In genomic region chr3:52435246-52436101, GRCh38 we compare ENCODE assay signal across 22 cellular contexts. TPM values are rescaled to one million over a fixed set of nuclear protein-coding genes. Genes with fewer than 3 reads are reported as not detected.
DNase-seq lines count a peak whose midpoint lies in the region; ATAC-seq and TF ChIP-seq lines count a peak whose summit lies in the region.
"Had no signal": no experiment of that assay in that cellular context is flagged by ENCODE, and none has a peak within 500 bp of the region (broad histone marks: within the 10 kb centered on the region; RNA-seq: fewer than 3 reads in every experiment).

No MANE protein-coding gene starts in this region.

- no peak overlapping the region for H3K4me3 ChIP-seq in gastrocnemius medialis
- H3K4me3 ChIP-seq: GM12878 had no signal

- peak overlapping the region in 3 of 4 donors; percentile 4 to 64 (median 48) for H3K27ac ChIP-seq in gastrocnemius medialis
- H3K27ac ChIP-seq: parathyroid adenoma had no signal

- no peaks in the 10 kb centered on the region for H3K27me3 ChIP-seq in gastrocnemius medialis

- peaks cover 8 to 17% of the 10 kb centered on the region in 2 donors for H3K4me1 ChIP-seq in gastrocnemius medialis

- no peak for TF ChIP-seq CTCF in GM13976 (IDR thresholded peaks at IDR 0.05; ENCODE audit: borderline replicate concordance, control extremely low read depth, extremely low read depth, insufficient read depth, missing control alignments)
- no peak for TF ChIP-seq CTCF in gastrocnemius medialis (IDR thresholded peaks at IDR 0.05 in 4 of 5, conservative IDR thresholded peaks at IDR 0.05 in 1 of 5)

- peak; percentile 29 for DNase-seq in activated CD4-positive, CD25-positive, alpha-beta regulatory T cell treated with anti-CD3 and anti-CD28 coated beads, Interleukin-2, amount 50 U/mL, for 72 hours
- peak; percentile 22 for DNase-seq in GM13976 (ENCODE audit: low spot score)
- peak; percentile 27 for DNase-seq in fibroblast of gingiva (ENCODE audit: low read depth)
- DNase-seq in gastrocnemius medialis = no peak
- no peak for DNase-seq in kidney tubule cell (ENCODE audit: low spot score)
- no peak for DNase-seq in Ammon's horn (ENCODE audit: low spot score)
- DNase-seq in NK-92 (lab: John Stamatoyannopoulos, UW; ENCODE audit: unreplicated experiment) = no peak
- DNase-seq: activated CD4-positive, alpha-beta T cell treated with anti-CD3 and anti-CD28 coated beads, Interleukin-2, amount 50 U/mL, for 48 hours; activated CD8-positive, alpha-beta memory T cell treated with anti-CD3 and anti-CD28 coated beads, Interleukin-2, amount 50 U/mL, for 4 hours; activated naive CD8-positive, alpha-beta T cell treated with anti-CD3 and anti-CD28 coated beads for 36 hours; Calu3; Kasumi-1; NCI-H1092 treated with DMSO at 0.1 percent for 48 hours; NCI-H2029 treated with DMSO at 0.1 percent for 48 hours; NCI-H82; T1000 had no signal

- intact Hi-C loops in gastrocnemius medialis (cut with DNase I; ENCODE audit: low total_unique reads) = no loop called here

- H3K9me3 ChIP-seq in gastrocnemius medialis = no peaks in the 10 kb centered on the region

- no peaks in the 10 kb centered on the region for H3K36me3 ChIP-seq in gastrocnemius medialis

- ATAC-seq in activated CD4-positive, CD25-positive, alpha-beta regulatory T cell treated with anti-CD3 and anti-CD28 coated beads, Interleukin-2, amount 50 U/mL, for 24 hours = no peak
- peak in 1 of 2 donors; percentile 10 for ATAC-seq in gastrocnemius medialis
- ATAC-seq: activated T-helper 17 cell treated with anti-CD3 and anti-CD28 coated beads, Interleukin-2, amount 50 U/mL, for 72 hours; GM12878; HCT116; WTC11 had no signal

- TF ChIP-seq POLR2A in gastrocnemius medialis (IDR thresholded peaks at IDR 0.05) = no peak

- in situ Hi-C loops in GM13976 (cut with MboI; ENCODE audit: low sequenced_read_pairs, unreplicated experiment) (no loop called here), gastrocnemius medialis (cut with MboI; ENCODE audit: low sequenced_read_pairs in 4 of 4) (no loop called here)

RNA-seq across cellular contexts. Expression of gene SEMA3G, which starts 9.4 kb away (rescaled TPM):
- 10 to 100 TPM in 3 of 4 donors, 1 to 10 TPM in 1; 3.8 to 20.3 (median 13.1) TPM for total RNA-seq in gastrocnemius medialis
- total RNA-seq: GM12878 had no signal

RNA-seq across cellular contexts. Expression of gene TNNC1, which starts 18.4 kb away (rescaled TPM):
- over 10,000 TPM in 1 of 4 donors, 1,000 to 10,000 TPM in 3; 5,017 to 11,453 (median 7,253) TPM for total RNA-seq in gastrocnemius medialis

RNA-seq across cellular contexts. Expression of gene NISCH, which starts 19.9 kb away (rescaled TPM):
- total RNA-seq in gastrocnemius medialis = 10 to 100 TPM; 19.2 to 38.3 (median 25.0) TPM

RNA-seq across cellular contexts. Expression of gene PHF7, which starts 25.0 kb away (rescaled TPM):
- 10 to 100 TPM in 1 of 4 donors, 1 to 10 TPM in 3; 3.1 to 11.4 (median 6.8) TPM for total RNA-seq in gastrocnemius medialis

RNA-seq across cellular contexts. Expression of gene BAP1, which starts 25.7 kb away (rescaled TPM):
- total RNA-seq in gastrocnemius medialis = 10 to 100 TPM; 69.8 to 88.2 (median 76.5) TPM

Comparison
In these comparisons a context has a peak if more than half of its experiments do, and no peak if none do; other contexts are left out.
1. DNase-seq: peak in activated CD4-positive, CD25-positive, alpha-beta regulatory T cell treated with anti-CD3 and anti-CD28 coated beads, Interleukin-2, amount 50 U/mL, for 72 hours (single experiment), GM13976 (single experiment) and fibroblast of gingiva (single experiment); none in gastrocnemius medialis (0 of 2), kidney tubule cell (single experiment), Ammon's horn (single experiment) and NK-92 (single experiment).